Comparison of ENCODE assay signal across 14 cellular contexts in genomic region chr11:9756461-9756860, GRCh38.
DNase-seq lines count a peak whose midpoint lies in the region; ATAC-seq, FAIRE-seq and TF ChIP-seq lines count a peak whose summit lies in the region.
"Had no signal": no experiment of that assay in that cellular context is flagged by ENCODE, and none has a peak within 500 bp of the region (broad histone marks: within the 10 kb centered on the region; RNA-seq: fewer than 3 reads in every experiment).

No MANE protein-coding gene starts in this region.

- H3K27me3 Mint-ChIP-seq in activated naive CD8-positive, alpha-beta T cell treated with anti-CD3 and anti-CD28 coated beads, Interleukin-2, amount 50 U/mL, for 24 hours = no peaks in the 10 kb centered on the region
- no peaks in the 10 kb centered on the region for H3K27me3 Mint-ChIP-seq in stimulated activated memory B cell treated with anti-CD40 and anti-IgM and Interleukin-4, amounts not matched to agents 10 μg/mL and 1 μg/mL and 100 μg/mL, for 72 hours
- H3K27me3 Mint-ChIP-seq: activated CD8-positive, alpha-beta T cell treated with anti-CD3 and anti-CD28 coated beads for 36 hours had no signal

- intact Hi-C loops in kidney (cut with DNase I) = no loop called here

- H3K27me3 ChIP-seq in Karpas-422 (ENCODE audit: low read length) (no peaks in the 10 kb centered on the region), H7 (ENCODE audit: control insufficient read depth, insufficient read depth, low read length) (no peaks in the 10 kb centered on the region)
- H3K27me3 ChIP-seq: MG63 had no signal

- H3K4me1 ChIP-seq in Karpas-422 (ENCODE audit: low read length) (peaks cover 83% of the 10 kb centered on the region), kidney (ENCODE audit: control insufficient read depth in 1 of 2, insufficient read depth in 1 of 2, low read depth in 1 of 2, low read length in 2 of 2) (peaks cover 13 to 26% of the 10 kb centered on the region in 2 donors)

- H3K36me3 ChIP-seq in Karpas-422 (ENCODE audit: insufficient read depth, low read length) = peaks cover 8% of the 10 kb centered on the region; the same call in 1 of the 2 replicates
- no peaks in the 10 kb centered on the region for H3K36me3 ChIP-seq in kidney (ENCODE audit: control insufficient read depth in 1 of 2, insufficient read depth in 2 of 2, low read length in 2 of 2)
- H3K36me3 ChIP-seq in H7 (replicated peaks; ENCODE audit: control insufficient read depth, insufficient read depth, low read length) = no peaks in the 10 kb centered on the region
- H3K36me3 ChIP-seq: MG63 had no signal

- H3K9me2 ChIP-seq in Karpas-422 (replicated peaks; ENCODE audit: insufficient read depth, low read length) = no peaks in the 10 kb centered on the region

- H3K4me1 Mint-ChIP-seq in activated naive CD8-positive, alpha-beta T cell treated with anti-CD3 and anti-CD28 coated beads, Interleukin-2, amount 50 U/mL, for 24 hours = peaks cover 65% of the 10 kb centered on the region
- H3K4me1 Mint-ChIP-seq in stimulated activated memory B cell treated with anti-CD40 and anti-IgM and Interleukin-4, amounts not matched to agents 10 μg/mL and 1 μg/mL and 100 μg/mL, for 72 hours = peaks cover 79% of the 10 kb centered on the region

- H3K4me3 ChIP-seq in Karpas-422 (ENCODE audit: low read length) = no peak overlapping the region
- H3K4me3 ChIP-seq in kidney (ENCODE audit: low read length in 2 of 2) = no peak overlapping the region
- no peak overlapping the region for H3K4me3 ChIP-seq in coronary artery
- H3K4me3 ChIP-seq in H7 (ENCODE audit: insufficient read depth, low read depth, low read length) = no peak overlapping the region
- H3K4me3 ChIP-seq: lung, MG63 had no signal

- H3K9me3 ChIP-seq in Karpas-422 (ENCODE audit: low read length) = no peaks in the 10 kb centered on the region
- no peaks in the 10 kb centered on the region for H3K9me3 ChIP-seq in kidney (ENCODE audit: control insufficient read depth in 1 of 2, low read length in 2 of 2)
- H3K9me3 ChIP-seq: MG63 had no signal

- H3K79me2 ChIP-seq in Karpas-422 (ENCODE audit: low read length) = no peaks in the 10 kb centered on the region

- H3K4me3 Mint-ChIP-seq in activated naive CD8-positive, alpha-beta T cell treated with anti-CD3 and anti-CD28 coated beads, Interleukin-2, amount 50 U/mL, for 24 hours = no peak overlapping the region
- H3K4me3 Mint-ChIP-seq in stimulated activated memory B cell treated with anti-CD40 and anti-IgM and Interleukin-4, amounts not matched to agents 10 μg/mL and 1 μg/mL and 100 μg/mL, for 72 hours = peak overlapping the region; percentile 40

- peak overlapping the region; percentile 34 for H3K27ac Mint-ChIP-seq in activated naive CD8-positive, alpha-beta T cell treated with anti-CD3 and anti-CD28 coated beads, Interleukin-2, amount 50 U/mL, for 24 hours
- peak overlapping the region; percentile 96 for H3K27ac Mint-ChIP-seq in stimulated activated memory B cell treated with anti-CD40 and anti-IgM and Interleukin-4, amounts not matched to agents 10 μg/mL and 1 μg/mL and 100 μg/mL, for 72 hours
- H3K27ac Mint-ChIP-seq: activated CD8-positive, alpha-beta T cell treated with anti-CD3 and anti-CD28 coated beads for 36 hours had no signal

- no peak overlapping the region for H2AFZ ChIP-seq in Karpas-422 (ENCODE audit: low read length)

- no peak for ATAC-seq in activated naive CD8-positive, alpha-beta T cell treated with anti-CD3 and anti-CD28 coated beads, Interleukin-2, amount 50 U/mL, for 24 hours
- no peak for ATAC-seq in stimulated activated memory B cell treated with anti-CD40 and anti-IgM and Interleukin-4, amounts not matched to agents 10 μg/mL and 1 μg/mL and 100 μg/mL, for 72 hours
- no peak for ATAC-seq in GM21786 (IDR thresholded peaks at IDR 0.05; ENCODE audit: unreplicated experiment)
- ATAC-seq: activated CD8-positive, alpha-beta T cell treated with anti-CD3 and anti-CD28 coated beads for 36 hours had no signal

- FAIRE-seq in kidney (lab: Jason Lieb, UNC) = no peak

- H3K9ac ChIP-seq in Karpas-422 (ENCODE audit: low read length) (no peak overlapping the region), kidney (ENCODE audit: low read length in 2 of 2) (peak overlapping the region in 1 of 2 donors; percentile 1)

- no peak overlapping the region for H3K4me2 ChIP-seq in Karpas-422 (ENCODE audit: low read depth, low read length, poor library complexity, severe bottlenecking)

- H3K27ac ChIP-seq in Karpas-422 (ENCODE audit: low read length) (peak overlapping the region; percentile 87), kidney (ENCODE audit: low read depth in 2 of 2, low read length in 2 of 2) (peak overlapping the region in 1 of 2 donors; percentile 28), coronary artery (no peak overlapping the region)
- H3K27ac ChIP-seq: C4-2B had no signal

- TF ChIP-seq CTCF in kidney (IDR thresholded peaks at IDR 0.05; ENCODE audit: borderline replicate concordance, extremely low read depth, insufficient read depth) = no peak
- no peak for TF ChIP-seq CTCF in coronary artery (IDR thresholded peaks at IDR 0.05)

- H3K36me3 Mint-ChIP-seq in activated naive CD8-positive, alpha-beta T cell treated with anti-CD3 and anti-CD28 coated beads, Interleukin-2, amount 50 U/mL, for 24 hours (ENCODE audit: low read depth) = peaks cover 1% of the 10 kb centered on the region
- H3K36me3 Mint-ChIP-seq in stimulated activated memory B cell treated with anti-CD40 and anti-IgM and Interleukin-4, amounts not matched to agents 10 μg/mL and 1 μg/mL and 100 μg/mL, for 72 hours = peaks cover 11% of the 10 kb centered on the region

- DNase-seq in Karpas-422 = no peak
- no peak for DNase-seq in activated naive CD8-positive, alpha-beta T cell treated with anti-CD3 and anti-CD28 coated beads, Interleukin-2, amount 50 U/mL, for 24 hours
- DNase-seq in kidney = peak; percentile 78
- DNase-seq in coronary artery (ENCODE audit: low spot score) = no peak
- DNase-seq in H7 = no peak
- DNase-seq: activated CD8-positive, alpha-beta T cell treated with anti-CD3 and anti-CD28 coated beads for 36 hours; MG63; NCI-H2107; occipital lobe; SHP77 had no signal

- no peaks in the 10 kb centered on the region for H3K9me3 Mint-ChIP-seq in activated naive CD8-positive, alpha-beta T cell treated with anti-CD3 and anti-CD28 coated beads, Interleukin-2, amount 50 U/mL, for 24 hours
- no peaks in the 10 kb centered on the region for H3K9me3 Mint-ChIP-seq in stimulated activated memory B cell treated with anti-CD40 and anti-IgM and Interleukin-4, amounts not matched to agents 10 μg/mL and 1 μg/mL and 100 μg/mL, for 72 hours
- H3K9me3 Mint-ChIP-seq: activated CD8-positive, alpha-beta T cell treated with anti-CD3 and anti-CD28 coated beads for 36 hours had no signal

- H4K20me1 ChIP-seq in Karpas-422 (ENCODE audit: insufficient read depth, low read depth, low read length) = no peaks in the 10 kb centered on the region
